In genomic region chr10:71036279-71036535, GRCh38 we compare ENCODE assay signal across 17 cellular contexts.
DNase-seq lines count a peak whose midpoint lies in the region; ATAC-seq and TF ChIP-seq lines count a peak whose summit lies in the region.
"Had no signal": no experiment of that assay in that cellular context is flagged by ENCODE, and none has a peak within 500 bp of the region (broad histone marks: within the 10 kb centered on the region; RNA-seq: fewer than 3 reads in every experiment).

No MANE protein-coding gene starts in this region.

- no peak overlapping the region for H3K27ac Mint-ChIP-seq in activated CD4-positive, alpha-beta T cell treated with anti-CD3 and anti-CD28 coated beads for 36 hours
- H3K27ac Mint-ChIP-seq in activated CD8-positive, alpha-beta memory T cell treated with anti-CD3 and anti-CD28 coated beads, Interleukin-2, amount 10 ng/mL, durations not matched to agents 7 days and 5 days, result no peak overlapping the region
- H3K27ac Mint-ChIP-seq: CD8-positive, alpha-beta T cell had no signal

- no peaks in the 10 kb centered on the region for H3K27me3 ChIP-seq in SK-N-SH (ENCODE audit: insufficient read depth)
- no peaks in the 10 kb centered on the region for H3K27me3 ChIP-seq in BE2C
- no peaks in the 10 kb centered on the region for H3K27me3 ChIP-seq in BLaER1

- no peak overlapping the region for H2AFZ ChIP-seq in SK-N-SH (ENCODE audit: low read depth)

- H3K27me3 Mint-ChIP-seq in activated T-cell treated with anti-CD3 and anti-CD28 coated beads, Interleukin-2, amount 50 U/mL, for 4 hours (ENCODE audit: low read depth), result peaks cover 4% of the 10 kb centered on the region
- H3K27me3 Mint-ChIP-seq in activated CD4-positive, alpha-beta T cell treated with anti-CD3 and anti-CD28 coated beads for 36 hours, result peaks cover 4% of the 10 kb centered on the region
- no peaks in the 10 kb centered on the region for H3K27me3 Mint-ChIP-seq in activated CD8-positive, alpha-beta memory T cell treated with anti-CD3 and anti-CD28 coated beads, Interleukin-2, amount 10 ng/mL, durations not matched to agents 7 days and 5 days

- H3K4me2 ChIP-seq in SK-N-SH (no peak overlapping the region), BLaER1 (peak overlapping the region; percentile 62)

- peak in 1 of 2 experiments; percentile 61; a peak in 2 of 4 replicates for TF ChIP-seq EP300 in SK-N-SH (IDR thresholded peaks at IDR 0.05; ENCODE audit: borderline replicate concordance in 1 of 2, low read depth in 1 of 2, low read length in 1 of 2)

- H3K4me1 Mint-ChIP-seq in activated T-cell treated with anti-CD3 and anti-CD28 coated beads, Interleukin-2, amount 50 U/mL, for 4 hours (ENCODE audit: low read depth), result no peaks in the 10 kb centered on the region
- H3K4me1 Mint-ChIP-seq in activated CD4-positive, alpha-beta T cell treated with anti-CD3 and anti-CD28 coated beads for 36 hours, result no peaks in the 10 kb centered on the region
- peaks cover 2% of the 10 kb centered on the region for H3K4me1 Mint-ChIP-seq in activated CD8-positive, alpha-beta memory T cell treated with anti-CD3 and anti-CD28 coated beads, Interleukin-2, amount 10 ng/mL, durations not matched to agents 7 days and 5 days

- no peak for TF ChIP-seq RAD21 in SK-N-SH (IDR thresholded peaks at IDR 0.05; ENCODE audit: low read length)

- intact Hi-C loops in activated CD4-positive, alpha-beta T cell treated with anti-CD3 and anti-CD28 coated beads for 36 hours (cut with DNase I, micrococcal nuclease), result no loop called here

- no peak overlapping the region for H3K9ac ChIP-seq in SK-N-SH
- no peak overlapping the region for H3K9ac ChIP-seq in BLaER1

- H3K4me1 ChIP-seq in SK-N-SH (ENCODE audit: control insufficient read depth in 1 of 2, insufficient read depth in 2 of 2, low read depth in 1 of 2, low read length in 1 of 2), result peaks cover 0 to 44% of the 10 kb centered on the region in 2 experiments; a peak in 1 of 4 replicates
- peaks cover 34% of the 10 kb centered on the region for H3K4me1 ChIP-seq in BE2C
- peaks cover 34% of the 10 kb centered on the region for H3K4me1 ChIP-seq in BLaER1

- TF ChIP-seq CTCF in SK-N-SH (IDR thresholded peaks at IDR 0.05) (no peak), BE2C (IDR thresholded peaks at IDR 0.05; ENCODE audit: low read depth, low read length) (no peak)

- WGBS in SK-N-SH (ENCODE audit: low lambda C conversion rate), result 26% methylated on average over 3 of the region's 4 CpGs

- H3K9me3 ChIP-seq in SK-N-SH, result no peaks in the 10 kb centered on the region
- H3K9me3 ChIP-seq in BE2C, result no peaks in the 10 kb centered on the region
- H3K9me3 ChIP-seq in BLaER1, result no peaks in the 10 kb centered on the region

- H3K9me2 ChIP-seq in SK-N-SH, result no peaks in the 10 kb centered on the region

- H3K36me3 Mint-ChIP-seq in activated T-cell treated with anti-CD3 and anti-CD28 coated beads, Interleukin-2, amount 50 U/mL, for 4 hours (ENCODE audit: insufficient read depth), result no peaks in the 10 kb centered on the region
- no peaks in the 10 kb centered on the region for H3K36me3 Mint-ChIP-seq in activated CD4-positive, alpha-beta T cell treated with anti-CD3 and anti-CD28 coated beads for 36 hours (ENCODE audit: low read depth)
- H3K36me3 Mint-ChIP-seq in activated CD8-positive, alpha-beta memory T cell treated with anti-CD3 and anti-CD28 coated beads, Interleukin-2, amount 10 ng/mL, durations not matched to agents 7 days and 5 days, result no peaks in the 10 kb centered on the region
- H3K36me3 Mint-ChIP-seq: CD8-positive, alpha-beta T cell had no signal

- CTCF ChIA-PET in SK-N-SH (lab: Yijun Ruan, JAX), result interaction anchor here (1.1 to 3.1 kb wide), 6 partner anchors 31 to 173 kb away, joined by 3 to 14 read pairs (median 5); no protein-coding TSS in a partner anchor
- CTCF ChIA-PET in activated CD4-positive, alpha-beta T cell treated with anti-CD3 and anti-CD28 coated beads for 36 hours (lab: Charles Lee), result no interaction called here
- CTCF ChIA-PET in activated CD8-positive, alpha-beta memory T cell treated with anti-CD3 and anti-CD28 coated beads, Interleukin-2, amount 10 ng/mL, durations not matched to agents 7 days and 5 days (lab: Charles Lee), result no interaction called here

- H3K4me3 ChIP-seq in SK-N-SH (ENCODE audit: low read depth in 2 of 2, low read length in 1 of 2) (no peak overlapping the region), BE2C (ENCODE audit: low read depth, low read length) (no peak overlapping the region), BLaER1 (no peak overlapping the region)

- H4K20me1 ChIP-seq in SK-N-SH (ENCODE audit: insufficient read depth) (no peaks in the 10 kb centered on the region), BLaER1 (no peaks in the 10 kb centered on the region)

- H3K9me3 Mint-ChIP-seq in activated T-cell treated with anti-CD3 and anti-CD28 coated beads, Interleukin-2, amount 50 U/mL, for 4 hours, result no peaks in the 10 kb centered on the region
- H3K9me3 Mint-ChIP-seq in activated CD4-positive, alpha-beta T cell treated with anti-CD3 and anti-CD28 coated beads for 36 hours (ENCODE audit: low read depth), result no peaks in the 10 kb centered on the region
- H3K9me3 Mint-ChIP-seq in activated CD8-positive, alpha-beta memory T cell treated with anti-CD3 and anti-CD28 coated beads, Interleukin-2, amount 10 ng/mL, durations not matched to agents 7 days and 5 days (ENCODE audit: low read depth), result no peaks in the 10 kb centered on the region
- H3K9me3 Mint-ChIP-seq: CD8-positive, alpha-beta T cell had no signal

- DNase-seq in SK-N-SH (peak; percentile 69), BE2C (peak; percentile 80), left kidney (ENCODE audit: low read depth, low spot score) (peak; percentile 80)
- DNase-seq in activated T-cell treated with anti-CD3 and anti-CD28 coated beads, Interleukin-2, amount 50 U/mL, for 4 hours, result no peak
- DNase-seq in activated CD4-positive, alpha-beta T cell treated with anti-CD3 and anti-CD28 coated beads for 36 hours, result no peak
- DNase-seq in activated CD8-positive, alpha-beta memory T cell treated with anti-CD3 and anti-CD28 coated beads, Interleukin-2, amount 10 ng/mL, durations not matched to agents 7 days and 5 days, result no peak
- DNase-seq: ACHN; Calu3; CD8-positive, alpha-beta T cell; DMS79 treated with DMSO at 0.1 percent for 48 hours; GF-D8; GOT3; H7; IMR-90 had no signal

- H3K4me3 Mint-ChIP-seq in activated T-cell treated with anti-CD3 and anti-CD28 coated beads, Interleukin-2, amount 50 U/mL, for 4 hours, result no peak overlapping the region
- H3K4me3 Mint-ChIP-seq in activated CD4-positive, alpha-beta T cell treated with anti-CD3 and anti-CD28 coated beads for 36 hours, result no peak overlapping the region
- no peak overlapping the region for H3K4me3 Mint-ChIP-seq in activated CD8-positive, alpha-beta memory T cell treated with anti-CD3 and anti-CD28 coated beads, Interleukin-2, amount 10 ng/mL, durations not matched to agents 7 days and 5 days
- H3K4me3 Mint-ChIP-seq: CD8-positive, alpha-beta T cell had no signal

- POLR2A ChIA-PET in SK-N-SH (lab: Yijun Ruan, JAX), result no interaction called here
- POLR2A ChIA-PET in activated CD4-positive, alpha-beta T cell treated with anti-CD3 and anti-CD28 coated beads for 36 hours (lab: Charles Lee), result no interaction called here

- H3K79me2 ChIP-seq in SK-N-SH (ENCODE audit: insufficient read depth), result no peaks in the 10 kb centered on the region

- H3K27ac ChIP-seq in SK-N-SH (ENCODE audit: low read depth in 2 of 2, low read length in 1 of 2) (peak overlapping the region in 1 of 2 experiments; percentile 47; a peak in 2 of 4 replicates), BLaER1 (no peak overlapping the region)

- no peaks in the 10 kb centered on the region for H3K36me3 ChIP-seq in SK-N-SH (replicated peaks in 1 of 2; ENCODE audit: control insufficient read depth in 1 of 2, insufficient read depth in 2 of 2, low read length in 1 of 2)
- H3K36me3 ChIP-seq in BE2C, result no peaks in the 10 kb centered on the region
- no peaks in the 10 kb centered on the region for H3K36me3 ChIP-seq in BLaER1

- no peaks in the 10 kb centered on the region for H3F3A ChIP-seq in SK-N-SH (replicated peaks; ENCODE audit: insufficient read depth)

- ATAC-seq in SK-N-SH treated with all-trans-retinoic acid at 6 μM for 48 hours, result no peak
- no peak for ATAC-seq in activated T-cell treated with anti-CD3 and anti-CD28 coated beads, Interleukin-2, amount 50 U/mL, for 4 hours
- ATAC-seq in activated CD4-positive, alpha-beta T cell treated with anti-CD3 and anti-CD28 coated beads for 36 hours, result no peak
- no peak for ATAC-seq in activated CD8-positive, alpha-beta memory T cell treated with anti-CD3 and anti-CD28 coated beads, Interleukin-2, amount 10 ng/mL, durations not matched to agents 7 days and 5 days
- ATAC-seq: CD8-positive, alpha-beta T cell; HCT116 had no signal

TF ChIP-seq in SK-N-SH, 30 proteins besides CTCF, POLR2A, EP300 and RAD21 (continues in another document):
- TF ChIP-seq RCOR1 (IDR thresholded peaks at IDR 0.05; ENCODE audit: low read length) (peak; percentile 30), JUND (IDR thresholded peaks at IDR 0.05) (no peak)

TF ChIP-seq in SK-N-SH treated with all-trans-retinoic acid at 6 μM for 48 hours, 23 proteins besides CTCF, POLR2A, EP300 and RAD21 (continues in another document):
- TF ChIP-seq BACH2 (CRISPR knock-in tag; IDR thresholded peaks at IDR 0.05; ENCODE audit: borderline replicate concordance) (no peak), CSDC2 (CRISPR knock-in tag; IDR thresholded peaks at IDR 0.05) (no peak), PATZ1 (CRISPR knock-in tag; IDR thresholded peaks at IDR 0.05; ENCODE audit: borderline replicate concordance) (no peak), RARB (CRISPR knock-in tag; IDR thresholded peaks at IDR 0.05) (no peak), PPARA (CRISPR knock-in tag; IDR thresholded peaks at IDR 0.05; ENCODE audit: borderline replicate concordance) (no peak), ZC3H10 (CRISPR knock-in tag; IDR thresholded peaks at IDR 0.05) (no peak)

Comparison
In these comparisons a context has a peak if more than half of its experiments do, and no peak if none do; other contexts are left out.
1. DNase-seq: peak in SK-N-SH (single experiment), BE2C (single experiment) and left kidney (single experiment); none in activated T-cell treated with anti-CD3 and anti-CD28 coated beads, Interleukin-2, amount 50 U/mL, for 4 hours (single experiment), activated CD4-positive, alpha-beta T cell treated with anti-CD3 and anti-CD28 coated beads for 36 hours (single experiment) and activated CD8-positive, alpha-beta memory T cell treated with anti-CD3 and anti-CD28 coated beads, Interleukin-2, amount 10 ng/mL, durations not matched to agents 7 days and 5 days (single experiment).